In the genomic region with DNA sequence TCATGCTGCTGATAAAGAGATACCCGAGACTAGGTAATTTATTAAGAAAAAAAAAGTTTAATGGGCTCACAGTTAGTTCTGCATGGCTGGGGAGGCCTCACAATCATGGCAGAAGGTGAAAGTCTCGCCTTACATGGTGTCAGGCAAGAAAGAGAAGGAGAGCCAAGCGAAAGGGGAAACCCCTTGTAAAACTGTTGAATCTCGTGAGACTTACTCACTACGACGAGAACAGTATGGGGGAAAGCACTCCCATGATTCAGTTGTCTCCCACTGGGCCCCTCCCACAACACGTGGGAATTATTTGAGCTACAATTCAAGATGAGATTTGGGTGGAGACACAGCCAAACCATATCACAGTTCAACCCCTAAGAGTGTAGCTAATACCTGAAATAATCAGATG, we compare ENCODE assay signal across 22 cellular contexts.
"Had no signal": no experiment of that assay in that cellular context is flagged by ENCODE, and none has a peak within 500 bp of the region (broad histone marks: within the 10 kb centered on the region; RNA-seq: fewer than 3 reads in every experiment).

No MANE protein-coding gene starts in this region.

- H3K4me3 Mint-ChIP-seq: endodermal cell; immature natural killer cell; naive B cell; stimulated activated naive B cell treated with anti-CD40 and anti-IgM and Interleukin-4, amounts not matched to agents 10 μg/mL and 1 μg/mL and 100 μg/mL, for 72 hours; type B pancreatic cell had no signal

- H3K27ac ChIP-seq: coronary artery, foreskin keratinocyte, neutrophil, psoas muscle, spleen, thyroid gland, uterus had no signal

- ATAC-seq: foreskin keratinocyte, left cardiac atrium, psoas muscle, sciatic nerve had no signal

- H3K4me1 ChIP-seq: foreskin keratinocyte, psoas muscle, thyroid gland, uterus had no signal

- H3K9me3 ChIP-seq: neutrophil, psoas muscle, spleen, thyroid gland, uterus had no signal

- H3K36me3 ChIP-seq: neutrophil, spleen, thyroid gland, uterus had no signal

- H3K27me3 ChIP-seq: foreskin keratinocyte, neutrophil, spleen, thyroid gland, uterus had no signal

- H3K4me3 ChIP-seq: coronary artery, psoas muscle, spleen, thyroid gland, uterus had no signal

- H3K4me1 Mint-ChIP-seq: naive B cell had no signal

- H3K9me3 Mint-ChIP-seq: type B pancreatic cell had no signal

- DNase-seq: effector CD4-positive, alpha-beta T cell; endodermal cell; erythroblast; foreskin keratinocyte; immature natural killer cell; left cardiac atrium; mesendoderm; naive B cell; psoas muscle; spleen; stimulated activated CD4-positive, alpha-beta T cell treated with anti-CD3 and anti-CD28 coated beads, Interleukin-15, amount 100 ng/mL, for 24 hours; stimulated activated CD4-positive, alpha-beta T cell treated with anti-CD3 and anti-CD28 coated beads, Interleukin-1b, Interleukin-23, amount 100 ng/mL, for 48 hours; stimulated activated CD4-positive, alpha-beta T cell treated with anti-CD3 and anti-CD28 coated beads, Interleukin-4, amount 100 ng/mL, for 24 hours; stimulated activated naive B cell treated with anti-CD40 and anti-IgM and Interleukin-4, amounts not matched to agents 10 μg/mL and 1 μg/mL and 100 μg/mL, for 72 hours; thyroid gland; uterus had no signal

- H3K27ac Mint-ChIP-seq: endodermal cell; immature natural killer cell; stimulated activated naive B cell treated with anti-CD40 and anti-IgM and Interleukin-4, amounts not matched to agents 10 μg/mL and 1 μg/mL and 100 μg/mL, for 72 hours; type B pancreatic cell had no signal

- FAIRE-seq: endothelial cell of umbilical vein, keratinocyte had no signal
